Comparison of ENCODE assay signal across 19 cellular contexts in genomic region chr2:19796036-19796703, GRCh38.
A peak's percentile ranks its signal among the peaks of the same experiment; 100 is the strongest.
DNase-seq lines count a peak whose midpoint lies in the region; ATAC-seq, FAIRE-seq and TF ChIP-seq lines count a peak whose summit lies in the region.
"Had no signal": no experiment of that assay in that cellular context is flagged by ENCODE, and none has a peak within 500 bp of the region (broad histone marks: within the 10 kb centered on the region; RNA-seq: fewer than 3 reads in every experiment).

No MANE protein-coding gene starts in this region.

- BruUV-seq in HepG2 (replicated peaks; lab: Mats Ljungman, UMichigan), result no TSS peak

- no peak for FAIRE-seq in HepG2 (lab: Jason Lieb, UNC)
- FAIRE-seq: GM12891, islet of Langerhans had no signal

- intact Hi-C loops in cardiac septum (cut with DNase I), result no loop called here
- intact Hi-C loops in HepG2 (cut with micrococcal nuclease; ENCODE audit: unreplicated experiment), result no loop called here

- H3K79me2 ChIP-seq in HepG2 (ENCODE audit: insufficient read depth, low read length), result no peaks in the 10 kb centered on the region

- no peak for ATAC-seq in HepG2
- ATAC-seq: gastrocnemius medialis, mucosa of descending colon, Panc1 had no signal

- no peak for TF ChIP-seq RAD21 in HepG2 (CRISPR knock-in tag; IDR thresholded peaks at IDR 0.05)

- WGBS in HepG2 (ENCODE audit: low lambda C conversion rate), result 27% methylated on average over 12 of the region's 12 CpGs

- TF ChIP-seq POLR2A in HepG2 (IDR thresholded peaks at IDR 0.05; ENCODE audit: insufficient read depth in 1 of 2, low read depth in 2 of 2, low read length in 2 of 2), result no peak

- TF ChIP-seq EP300 in HepG2 (IDR thresholded peaks at IDR 0.05; ENCODE audit: low read depth in 2 of 2, low read length in 2 of 2) (no peak), HepG2 (CRISPR knock-in tag; IDR thresholded peaks at IDR 0.05; ENCODE audit: borderline replicate concordance) (no peak)

- no peak overlapping the region for H2AFZ ChIP-seq in HepG2 (ENCODE audit: low read length)

- no peak overlapping the region for H3K4me3 ChIP-seq in HepG2 (replicated peaks in 1 of 3; ENCODE audit: insufficient read depth in 1 of 3, low read depth in 2 of 3, low read length in 3 of 3)
- H3K4me3 ChIP-seq: gastrocnemius medialis, mucosa of descending colon, tibial nerve had no signal

- H3K36me3 ChIP-seq in HepG2 (replicated peaks in 1 of 2; ENCODE audit: control insufficient read depth in 1 of 2, insufficient read depth in 2 of 2, low read length in 2 of 2), result no peaks in the 10 kb centered on the region
- H3K36me3 ChIP-seq: BE2C, gastrocnemius medialis, tibial nerve had no signal

- H3K4me1 ChIP-seq in HepG2 (ENCODE audit: insufficient read depth, low read length), result no peaks in the 10 kb centered on the region
- H3K4me1 ChIP-seq: BE2C had no signal

- DNase-seq in DMS 273 (lab: John Stamatoyannopoulos, UW; ENCODE audit: unreplicated experiment), result peak; percentile 65
- peak; percentile 96 for DNase-seq in LHCN-M2 (ENCODE audit: low read depth)
- DNase-seq in astrocyte of the hippocampus (ENCODE audit: low read depth, low spot score), result peak; percentile 86
- peak; percentile 27 for DNase-seq in inferior parietal cortex (ENCODE audit: extremely low spot score)
- no peak for DNase-seq in cardiac septum (ENCODE audit: low spot score)
- DNase-seq in central memory CD4-positive, alpha-beta T cell, result no peak
- no peak for DNase-seq in DMS53 treated with DMSO at 0.1 percent for 48 hours (lab: John Stamatoyannopoulos, UW; ENCODE audit: unreplicated experiment)
- DNase-seq in HepG2 (ENCODE audit: low spot score), result no peak
- DNase-seq: activated CD4-positive, alpha-beta T cell treated with anti-CD3 and anti-CD28 coated beads for 48 hours; BE2C; DMS53; gastrocnemius medialis; mucosa of descending colon; NCI-H1436; posterior cingulate gyrus had no signal

- H3K4me2 ChIP-seq in HepG2 (ENCODE audit: low read depth, low read length), result no peak overlapping the region

- TF ChIP-seq CTCF in HepG2 (CRISPR knock-in tag; IDR thresholded peaks at IDR 0.05), result no peak

- no peaks in the 10 kb centered on the region for H4K20me1 ChIP-seq in HepG2 (ENCODE audit: insufficient read depth, low read length)

- H3K9ac ChIP-seq in HepG2 (ENCODE audit: insufficient read depth, low read depth, low read length), result no peak overlapping the region

- POLR2A ChIA-PET in HepG2 (lab: Yijun Ruan, JAX), result no interaction called here

- CTCF ChIA-PET in HepG2 (lab: Yijun Ruan, JAX; ENCODE audit: low intra/inter-chr PET ratio, low total read pairs), result no interaction called here

- H3K27ac ChIP-seq in HepG2 (ENCODE audit: extremely low read length, insufficient read depth, low read length), result no peak overlapping the region
- H3K27ac ChIP-seq: gastrocnemius medialis, tibial nerve had no signal

- no peaks in the 10 kb centered on the region for H3K9me3 ChIP-seq in HepG2 (ENCODE audit: low read length)
- H3K9me3 ChIP-seq: BE2C, gastrocnemius medialis, mucosa of descending colon, tibial nerve had no signal

- peaks cover 0 to 23% of the 10 kb centered on the region in 2 experiments; a peak in 2 of 5 replicates for H3K27me3 ChIP-seq in HepG2 (ENCODE audit: control insufficient read depth in 1 of 2, insufficient read depth in 2 of 2, low read length in 2 of 2)
- H3K27me3 ChIP-seq: BE2C, gastrocnemius medialis, tibial nerve had no signal

- in situ Hi-C loops in HepG2 (cut with HindIII; ENCODE audit: extremely low pct_ligation_motif_present, low pct_unique_long_range_greater_than_20kb), result no loop called here

TF ChIP-seq in HepG2, 621 proteins besides CTCF, POLR2A, EP300 and RAD21:
- TF ChIP-seq ZNF616 (CRISPR knock-in tag; IDR thresholded peaks at IDR 0.05; ENCODE audit: low read depth) (no peak), ZNF772 (CRISPR knock-in tag; IDR thresholded peaks at IDR 0.05) (no peak), ZXDC (CRISPR knock-in tag; IDR thresholded peaks at IDR 0.05) (no peak), ZNF629 (CRISPR knock-in tag; conservative IDR thresholded peaks at IDR 0.05) (no peak), ZNF557 (CRISPR knock-in tag; IDR thresholded peaks at IDR 0.05) (no peak), ZNF644 (CRISPR knock-in tag; IDR thresholded peaks at IDR 0.05; ENCODE audit: low read depth) (no peak), HOXA5 (CRISPR knock-in tag; IDR thresholded peaks at IDR 0.05) (no peak), ZNF382 (CRISPR knock-in tag; IDR thresholded peaks at IDR 0.05; ENCODE audit: borderline replicate concordance) (no peak), MIER2 (CRISPR knock-in tag; IDR thresholded peaks at IDR 0.05) (no peak), TFE3 (CRISPR knock-in tag; IDR thresholded peaks at IDR 0.05) (no peak), CEBPB (IDR thresholded peaks at IDR 0.05; ENCODE audit: borderline replicate concordance, low read depth, low read length) (no peak), ZMAT5 (CRISPR knock-in tag; IDR thresholded peaks at IDR 0.05; ENCODE audit: borderline replicate concordance, low read depth) (no peak), KDM3A (CRISPR knock-in tag; IDR thresholded peaks at IDR 0.05; ENCODE audit: low read depth) (no peak), ZMYM2 (CRISPR knock-in tag; IDR thresholded peaks at IDR 0.05) (no peak), THAP9 (CRISPR knock-in tag; IDR thresholded peaks at IDR 0.05; ENCODE audit: borderline replicate concordance) (no peak), ZNF432 (CRISPR knock-in tag; IDR thresholded peaks at IDR 0.05; ENCODE audit: borderline replicate concordance) (no peak), ZNF362 (CRISPR knock-in tag; IDR thresholded peaks at IDR 0.05; ENCODE audit: borderline replicate concordance) (no peak), HNRNPL (IDR thresholded peaks at IDR 0.05; ENCODE audit: low read depth, low read length) (no peak)

Comparison
In these comparisons a context has a peak if more than half of its experiments do, and no peak if none do; other contexts are left out.
1. DNase-seq: peak in DMS 273 (single experiment), LHCN-M2 (single experiment), astrocyte of the hippocampus (single experiment) and inferior parietal cortex (single experiment); none in cardiac septum (single experiment), central memory CD4-positive, alpha-beta T cell (single experiment), DMS53 treated with DMSO at 0.1 percent for 48 hours (single experiment) and HepG2 (single experiment).